In the genomic region with DNA sequence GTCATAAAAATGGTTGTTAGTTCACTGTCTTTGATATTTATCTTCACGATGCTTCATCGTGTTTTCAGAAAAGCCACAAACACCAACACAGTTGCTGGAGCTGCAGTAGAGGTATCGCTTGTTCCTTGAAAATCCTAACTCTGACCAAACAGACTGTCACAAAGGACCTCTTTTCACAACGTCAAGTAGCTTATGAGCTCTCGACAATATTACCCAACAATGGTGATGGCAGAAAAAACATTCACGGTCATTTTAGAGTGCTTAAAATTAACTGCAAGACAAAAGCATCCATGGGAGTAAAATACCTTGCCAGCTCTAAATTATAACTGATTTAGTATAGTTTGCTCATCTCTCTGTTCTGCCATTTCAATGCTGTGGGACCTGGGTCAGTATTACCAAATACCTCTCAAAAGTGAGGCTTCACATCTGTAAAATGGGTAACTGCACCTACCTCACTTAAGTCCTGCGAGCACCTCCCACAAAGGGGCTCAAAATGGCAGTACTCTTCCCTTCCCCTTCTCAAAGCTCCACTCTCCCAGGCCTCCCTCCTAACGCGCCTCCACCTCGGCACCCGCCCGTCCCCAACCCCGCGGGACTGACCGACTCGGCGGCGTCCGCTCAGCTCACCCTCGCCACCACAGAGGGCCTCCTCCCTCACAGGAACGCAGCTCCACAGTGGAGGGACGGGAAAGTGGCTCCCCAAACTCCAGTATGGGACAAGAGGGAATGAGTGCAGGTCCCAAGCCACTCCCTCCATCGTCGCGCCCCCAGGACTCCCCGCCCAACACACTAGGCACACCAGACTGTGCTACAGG, we compare ENCODE assay signal across 8 cellular contexts. TPM values are rescaled to one million over a fixed set of nuclear protein-coding genes. Genes with fewer than 3 reads are reported as not detected.
DNase-seq lines count a peak whose midpoint lies in the region; ATAC-seq and TF ChIP-seq lines count a peak whose summit lies in the region.

No MANE protein-coding gene starts in this region.

- H3K4ac ChIP-seq in IMR-90 (ENCODE audit: low read depth, low read length) = peak overlapping the region; percentile 95

- intact Hi-C loops in IMR-90 (cut with micrococcal nuclease) = loop anchor here (1.0 to 2.0 kb wide), 3 partner anchors 30 to 46 kb away; no protein-coding TSS in a partner anchor

- TF ChIP-seq POLR2A in IMR-90 (IDR thresholded peaks at IDR 0.05; ENCODE audit: low read depth, low read length) = no peak

- H3K9me3 Mint-ChIP-seq in activated naive CD8-positive, alpha-beta T cell (ENCODE audit: low read depth) = peaks cover 4% of the 10 kb centered on the region
- peaks cover 4% of the 10 kb centered on the region for H3K9me3 Mint-ChIP-seq in progenitor cell of endocrine pancreas (ENCODE audit: low read depth)

- H2BK15ac ChIP-seq in IMR-90 (ENCODE audit: low read depth, low read length) = peak overlapping the region; percentile 61; the same call in 2 of the 3 replicates

- H3K79me1 ChIP-seq in IMR-90 (ENCODE audit: low read depth in 1 of 2, low read length in 2 of 2) = peaks cover 6 to 33% of the 10 kb centered on the region in 2 experiments; a peak in 2 of 4 replicates

- H4K20me1 ChIP-seq in IMR-90 (ENCODE audit: insufficient read depth, low read length) = peaks cover 7% of the 10 kb centered on the region; the same call in 1 of the 2 replicates

- H3K14ac ChIP-seq in IMR-90 (replicated peaks; ENCODE audit: low read depth, low read length) = peak overlapping the region; percentile 98

- TSS peak; percentile 50 for BruUV-seq in IMR-90 (replicated peaks; lab: Mats Ljungman, UMichigan)

- H3K23ac ChIP-seq in IMR-90 (ENCODE audit: low read depth, low read length) = peak overlapping the region; percentile 97

- WGBS in IMR-90 (ENCODE audit: extremely low coverage in 2 of 2, insufficient read length in 1 of 2), 2 experiments = 0% methylated on average over 5 of the region's 26 CpGs; no CpG with 5 or more reads in 1 of the 2 experiments

- H3K4me2 ChIP-seq in IMR-90 (ENCODE audit: low read depth, low read length) = peak overlapping the region; percentile 70

- H2AK9ac ChIP-seq in IMR-90 (replicated peaks; ENCODE audit: low read depth, low read length, poor library complexity) = peak overlapping the region; percentile 99

- H2BK5ac ChIP-seq in IMR-90 (ENCODE audit: low read depth, low read length, poor library complexity, severe bottlenecking) = peak overlapping the region; percentile 90

- dilution Hi-C loops in IMR-90 (cut with HindIII; ENCODE audit: low sequenced_read_pairs, unreplicated experiment) = no loop called here

- no peak for TF ChIP-seq RAD21 in IMR-90 (IDR thresholded peaks at IDR 0.05; ENCODE audit: low read length)

- peak overlapping the region; percentile 92; the same call in 1 of the 2 replicates for H4K5ac ChIP-seq in IMR-90 (ENCODE audit: low read depth, low read length)

- peak overlapping the region; percentile 96 for H3K27ac Mint-ChIP-seq in activated naive CD8-positive, alpha-beta T cell
- peak overlapping the region; percentile 97 for H3K27ac Mint-ChIP-seq in progenitor cell of endocrine pancreas

- peak overlapping the region; percentile 12 to 70 for H4K8ac ChIP-seq in IMR-90 (ENCODE audit: low read depth in 2 of 2, low read length in 2 of 2)

- in situ Hi-C loops in IMR-90 (cut with MboI; ENCODE audit: low sequenced_read_pairs) = no loop called here

- H3K9me3 ChIP-seq in IMR-90 (ENCODE audit: control insufficient read depth, insufficient read depth, low read length) (no peaks in the 10 kb centered on the region), cardiac muscle cell (ENCODE audit: low read depth) (no peaks in the 10 kb centered on the region)

- peak overlapping the region; percentile 65 for H3K18ac ChIP-seq in IMR-90 (ENCODE audit: low read depth, low read length)

- no peaks in the 10 kb centered on the region for H3K27me3 Mint-ChIP-seq in activated naive CD8-positive, alpha-beta T cell
- peaks cover 9% of the 10 kb centered on the region for H3K27me3 Mint-ChIP-seq in progenitor cell of endocrine pancreas

- H2BK120ac ChIP-seq in IMR-90 (ENCODE audit: low read depth, low read length) = peak overlapping the region; percentile 95

- peak; percentile 15 for TF ChIP-seq CTCF in GM12873 (IDR thresholded peaks at IDR 0.05; ENCODE audit: insufficient read depth, low read depth, low read length, missing control alignments)
- no peak for TF ChIP-seq CTCF in IMR-90 (conservative IDR thresholded peaks at IDR 0.05; ENCODE audit: low read depth, low read length)
- no peak for TF ChIP-seq CTCF in cardiac muscle cell (IDR thresholded peaks at IDR 0.05; ENCODE audit: low read depth, low read length)
- no peak for TF ChIP-seq CTCF in progenitor cell of endocrine pancreas (IDR thresholded peaks at IDR 0.05; ENCODE audit: unreplicated experiment)

- H3K4me3 ChIP-seq in IMR-90 (ENCODE audit: insufficient read depth, low read depth, low read length) (peak overlapping the region; percentile 68), cardiac muscle cell (peak overlapping the region; percentile 50)

- peak overlapping the region; percentile 87 for H2BK20ac ChIP-seq in IMR-90 (ENCODE audit: low read depth, low read length)

- H3K27me3 ChIP-seq in IMR-90 (ENCODE audit: control insufficient read depth, insufficient read depth, low read length) = no peaks in the 10 kb centered on the region
- no peaks in the 10 kb centered on the region for H3K27me3 ChIP-seq in cardiac muscle cell

- peak overlapping the region; percentile 94 for H4K91ac ChIP-seq in IMR-90 (ENCODE audit: insufficient read depth, low read depth, low read length)

- peaks cover 10% of the 10 kb centered on the region for H3K4me1 ChIP-seq in IMR-90 (ENCODE audit: control insufficient read depth, insufficient read depth, low read length)
- H3K4me1 ChIP-seq in cardiac muscle cell (ENCODE audit: low read depth) = no peaks in the 10 kb centered on the region

- POLR2A ChIA-PET in IMR-90 (lab: Charles Lee; ENCODE audit: unreplicated experiment) = interaction anchor here (0.5 to 1.1 kb wide), 2 partner anchors 53 to 286 kb away, joined by 4 read pairs; no protein-coding TSS in a partner anchor

- H3K4me3 Mint-ChIP-seq in activated naive CD8-positive, alpha-beta T cell = peak overlapping the region; percentile 99
- H3K4me3 Mint-ChIP-seq in progenitor cell of endocrine pancreas (ENCODE audit: low read depth) = peak overlapping the region; percentile 96

- H3K36me3 ChIP-seq in IMR-90 (ENCODE audit: control insufficient read depth, insufficient read depth, low read length) (peaks cover 3% of the 10 kb centered on the region; the same call in 1 of the 2 replicates), cardiac muscle cell (no peaks in the 10 kb centered on the region)

- peaks cover 9% of the 10 kb centered on the region for H3K36me3 Mint-ChIP-seq in activated naive CD8-positive, alpha-beta T cell
- H3K36me3 Mint-ChIP-seq in progenitor cell of endocrine pancreas (ENCODE audit: insufficient read depth) = peaks cover 11% of the 10 kb centered on the region

- CTCF ChIA-PET in IMR-90 (lab: Yijun Ruan, JAX) = interaction anchor here (1.0 kb wide), 1 partner anchor 31 kb away, joined by 4 read pairs; no protein-coding TSS in a partner anchor

- H3K56ac ChIP-seq in IMR-90 (ENCODE audit: extremely low read depth, insufficient read depth, low read length) = peak overlapping the region; percentile 95

- peak; percentile 55 for DNase-seq in IMR-90
- peak; percentile 17 to 65 for DNase-seq in cardiac muscle cell (ENCODE audit: low read depth in 1 of 2, low spot score in 1 of 2)
- no peak for DNase-seq in progenitor cell of endocrine pancreas (ENCODE audit: low spot score, unreplicated experiment)
- DNase-seq in NCI-H446 (lab: John Stamatoyannopoulos, UW) = no peak
- DNase-seq in GF-D8 (lab: John Stamatoyannopoulos, UW) = no peak

- peak overlapping the region; percentile 98 for H2AFZ ChIP-seq in IMR-90 (replicated peaks; ENCODE audit: low read length, poor library complexity)

- H2AK5ac ChIP-seq in IMR-90 (ENCODE audit: low read depth, low read length) = peak overlapping the region; percentile 41

- H3K4me1 Mint-ChIP-seq in activated naive CD8-positive, alpha-beta T cell (ENCODE audit: low read depth) = peaks cover 34% of the 10 kb centered on the region
- peaks cover 10% of the 10 kb centered on the region for H3K4me1 Mint-ChIP-seq in progenitor cell of endocrine pancreas (ENCODE audit: low read depth)

- peak overlapping the region; percentile 54 for H3K9ac ChIP-seq in IMR-90 (ENCODE audit: low read depth, low read length)

- H3K27ac ChIP-seq in IMR-90 (ENCODE audit: insufficient read depth, low read length) (peak overlapping the region; percentile 65), cardiac muscle cell (peak overlapping the region; percentile 86)

- peak; percentile 58 for ATAC-seq in GM21528 (IDR thresholded peaks at IDR 0.05; ENCODE audit: low FRiP score, unreplicated experiment)
- ATAC-seq in IMR-90 (ENCODE audit: low read depth) = peak; percentile 55

- peaks cover 6% of the 10 kb centered on the region; the same call in 1 of the 2 replicates for H3K9me1 ChIP-seq in IMR-90 (ENCODE audit: insufficient read depth, low read length)

TF ChIP-seq in IMR-90, 13 proteins besides CTCF, POLR2A, EP300 and RAD21:
- TF ChIP-seq MAFK (IDR thresholded peaks at IDR 0.05; ENCODE audit: low read depth, low read length) = no peak
- TF ChIP-seq CEBPB (IDR thresholded peaks at IDR 0.05; ENCODE audit: low read depth, low read length) = 0 out of 2 replicates have a peak, but pooled peaks have one; percentile 18

RNA-seq across cellular contexts. Expression of a gene that starts 0.5 kb away (rescaled TPM):
- total RNA-seq in IMR-90 (2012; rRNA removed) (65.4 and 68.3 TPM in 2 replicates), cardiac muscle cell (3.2 and 15.5 TPM in 2 replicates), progenitor cell of endocrine pancreas (24.5 and 24.8 TPM in 2 replicates)
- polyA plus RNA-seq in IMR-90 (2012; rRNA removed) (5.3 and 8.0 TPM in 2 replicates), cardiac muscle cell (11.1 and 32.3 TPM in 2 replicates)
- 0.97 and 2.0 TPM in 2 replicates for polyA plus RNA-seq in IMR-90 (2012; cell fraction: cytosol; rRNA removed)
- polyA plus RNA-seq in IMR-90 (2012; cell fraction: nucleus; rRNA removed; ENCODE audit: low replicate concordance) = 1.3 and 8.7 TPM in 2 replicates

RNA-seq across cellular contexts. Expression of a gene that starts 49.6 kb away (rescaled TPM):
- 48.8 and 77.8 TPM in 2 replicates for total RNA-seq in IMR-90 (2012; rRNA removed)
- 38.2 and 50.1 TPM in 2 replicates for polyA plus RNA-seq in IMR-90 (2012; rRNA removed)
- 14.0 and 14.4 TPM in 2 replicates for polyA plus RNA-seq in IMR-90 (2012; cell fraction: cytosol; rRNA removed)
- 24.3 and 40.9 TPM in 2 replicates for polyA plus RNA-seq in IMR-90 (2012; cell fraction: nucleus; rRNA removed; ENCODE audit: low replicate concordance)
- 33.3 and 91.6 TPM in 2 replicates for total RNA-seq in cardiac muscle cell
- 63.0 and 142 TPM in 2 replicates for polyA plus RNA-seq in cardiac muscle cell
- 79.1 and 83.2 TPM in 2 replicates for total RNA-seq in progenitor cell of endocrine pancreas

RNA-seq across cellular contexts. Expression of a gene that starts 50.0 kb away (rescaled TPM):
- total RNA-seq in IMR-90 (2012; rRNA removed) = 16.8 and 36.9 TPM in 2 replicates
- polyA plus RNA-seq in IMR-90 (2012; rRNA removed) = 9.7 and 15.2 TPM in 2 replicates
- polyA plus RNA-seq in IMR-90 (2012; cell fraction: cytosol; rRNA removed) = 1.4 and 1.5 TPM in 2 replicates
- polyA plus RNA-seq in IMR-90 (2012; cell fraction: nucleus; rRNA removed; ENCODE audit: low replicate concordance) = 5.0 and 42.4 TPM in 2 replicates
- total RNA-seq in cardiac muscle cell = 30.1 and 42.5 TPM in 2 replicates
- polyA plus RNA-seq in cardiac muscle cell = 24.1 and 25.0 TPM in 2 replicates
- 48.1 and 52.4 TPM in 2 replicates for total RNA-seq in progenitor cell of endocrine pancreas

Comparison
In these comparisons a context has a peak if more than half of its experiments do, and no peak if none do; other contexts are left out.
1. DNase-seq: peak in IMR-90 (single experiment) and cardiac muscle cell (2 of 2); none in progenitor cell of endocrine pancreas (single experiment), NCI-H446 (0 of 2) and GF-D8 (single experiment).